Comparison of ENCODE assay signal across 23 cellular contexts in the genomic region with DNA sequence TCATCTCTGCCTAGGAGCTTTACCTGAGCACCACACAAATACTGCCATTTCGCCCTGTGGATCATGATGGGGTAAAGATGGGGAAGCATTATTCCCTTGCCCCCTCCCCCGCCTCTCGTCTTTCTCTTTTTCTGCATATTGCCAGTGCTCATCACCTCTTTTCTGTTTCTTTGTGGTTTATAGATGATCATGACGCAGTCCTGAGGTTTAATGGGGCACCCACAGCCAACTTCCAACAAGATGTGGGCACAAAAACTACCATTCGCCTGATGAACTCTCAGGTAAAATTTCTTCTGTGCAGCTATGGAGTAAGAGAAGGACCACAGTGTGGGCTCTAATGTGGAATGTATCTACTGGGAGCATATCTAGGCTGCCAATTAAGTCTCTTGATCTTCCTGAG.
DNase-seq lines count a peak whose midpoint lies in the region; ATAC-seq, FAIRE-seq and TF ChIP-seq lines count a peak whose summit lies in the region.
"Had no signal": no experiment of that assay in that cellular context is flagged by ENCODE, and none has a peak within 500 bp of the region (broad histone marks: within the 10 kb centered on the region; RNA-seq: fewer than 3 reads in every experiment).

No MANE protein-coding gene starts in this region.

- DNase-seq in CD4-positive, alpha-beta memory T cell = no peak
- no peak for DNase-seq in activated naive CD8-positive, alpha-beta T cell treated with anti-CD3 and anti-CD28 coated beads, Interleukin-2, amount 10 ng/mL, durations not matched to agents 7 days and 5 days
- DNase-seq in natural killer cell (no peak), upper lobe of left lung (no peak), GM19239 (ENCODE audit: insufficient read length, low spot score) (no peak)
- DNase-seq: anterior cingulate cortex; DMS79 treated with DMSO at 0.1 percent for 48 hours; dorsolateral prefrontal cortex; foreskin fibroblast; GOT3; heart right ventricle; KBM-7; mucosa of descending colon; MV-4-11; NCI-H2171; NCI-H526; psoas muscle; RPMI8226; stimulated activated CD4-positive, alpha-beta T cell treated with anti-CD3 and anti-CD28 coated beads, Interleukin-1b, Interleukin-23, amount 100 ng/mL, for 48 hours had no signal

- intact Hi-C loops in CD4-positive, alpha-beta memory T cell (cut with micrococcal nuclease) = no loop called here
- intact Hi-C loops in natural killer cell (cut with micrococcal nuclease) = no loop called here

- ATAC-seq in activated naive CD8-positive, alpha-beta T cell treated with anti-CD3 and anti-CD28 coated beads, Interleukin-2, amount 10 ng/mL, durations not matched to agents 7 days and 5 days (ENCODE audit: low read depth) = no peak
- ATAC-seq in natural killer cell (no peak), upper lobe of left lung (ENCODE audit: low FRiP score in 2 of 2) (no peak), GM21526 (IDR thresholded peaks at IDR 0.05; ENCODE audit: low FRiP score, unreplicated experiment) (no peak)
- ATAC-seq: heart right ventricle, mucosa of descending colon, psoas muscle, SK-N-SH treated with all-trans-retinoic acid at 6 μM for 48 hours had no signal

- peaks cover 39% of the 10 kb centered on the region for H3K36me3 ChIP-seq in CD4-positive, alpha-beta memory T cell (ENCODE audit: insufficient read depth, low read length)
- H3K36me3 ChIP-seq in KOPT-K1 (ENCODE audit: insufficient read depth, low read length) (peaks cover 60% of the 10 kb centered on the region), upper lobe of left lung (peaks cover 0 to 32% (median 2%) of the 10 kb centered on the region in 4 donors)

- POLR2A ChIA-PET in CD4-positive, alpha-beta memory T cell (lab: Charles Lee; ENCODE audit: partially characterized antibody) = interaction anchor here (0.6 to 2.5 kb wide), 4 partner anchors 21 to 115 kb away, joined by 4 to 9 read pairs (median 4); no protein-coding TSS in a partner anchor
- POLR2A ChIA-PET in activated naive CD8-positive, alpha-beta T cell treated with anti-CD3 and anti-CD28 coated beads, Interleukin-2, amount 10 ng/mL, durations not matched to agents 7 days and 5 days (lab: Charles Lee) = interaction anchor here (0.9 to 1.8 kb wide), 2 partner anchors 23 to 25 kb away, joined by 4 to 6 read pairs; no protein-coding TSS in a partner anchor

- H3K4me3 ChIP-seq in CD4-positive, alpha-beta memory T cell (ENCODE audit: low read length in 2 of 2) = no peak overlapping the region
- no peak overlapping the region for H3K4me3 ChIP-seq in upper lobe of left lung
- H3K4me3 ChIP-seq: dorsolateral prefrontal cortex, heart right ventricle, mucosa of descending colon, psoas muscle, thoracic aorta had no signal

- FAIRE-seq in GM19239 (lab: Jason Lieb, UNC) = no peak

- TF ChIP-seq CTCF in natural killer cell (IDR thresholded peaks at IDR 0.05) (no peak), upper lobe of left lung (IDR thresholded peaks at IDR 0.05) (no peak)

- peaks cover 43% of the 10 kb centered on the region for H3K4me1 ChIP-seq in CD4-positive, alpha-beta memory T cell (ENCODE audit: insufficient read depth, low read length)
- peaks cover 0 to 5% (median 2%) of the 10 kb centered on the region in 4 donors for H3K4me1 ChIP-seq in upper lobe of left lung
- H3K4me1 ChIP-seq: psoas muscle had no signal

- H3K27ac Mint-ChIP-seq in CD4-positive, alpha-beta memory T cell = peak overlapping the region; percentile 42 to 84 (median 69)
- H3K27ac Mint-ChIP-seq in activated naive CD8-positive, alpha-beta T cell treated with anti-CD3 and anti-CD28 coated beads, Interleukin-2, amount 10 ng/mL, durations not matched to agents 7 days and 5 days = peak overlapping the region; percentile 49
- H3K27ac Mint-ChIP-seq in natural killer cell = peak overlapping the region; percentile 42 to 62

- CTCF ChIA-PET in CD4-positive, alpha-beta memory T cell (lab: Charles Lee; ENCODE audit: partially characterized antibody) = no interaction called here

- 91 to 94% methylated on average over 5 of the region's 5 CpGs for WGBS in upper lobe of left lung, 2 donors

- H3K27me3 Mint-ChIP-seq in CD4-positive, alpha-beta memory T cell = no peaks in the 10 kb centered on the region
- H3K27me3 Mint-ChIP-seq in activated naive CD8-positive, alpha-beta T cell treated with anti-CD3 and anti-CD28 coated beads, Interleukin-2, amount 10 ng/mL, durations not matched to agents 7 days and 5 days = no peaks in the 10 kb centered on the region
- no peaks in the 10 kb centered on the region for H3K27me3 Mint-ChIP-seq in natural killer cell (ENCODE audit: low read depth in 2 of 2)

- H3K4me1 Mint-ChIP-seq in CD4-positive, alpha-beta memory T cell = peaks cover 40 to 88% (median 62%) of the 10 kb centered on the region in 4 donors
- H3K4me1 Mint-ChIP-seq in activated naive CD8-positive, alpha-beta T cell treated with anti-CD3 and anti-CD28 coated beads, Interleukin-2, amount 10 ng/mL, durations not matched to agents 7 days and 5 days = peaks cover 39% of the 10 kb centered on the region
- H3K4me1 Mint-ChIP-seq in natural killer cell = peaks cover 54 to 69% of the 10 kb centered on the region in 2 donors

- no peaks in the 10 kb centered on the region for H3K9me3 ChIP-seq in CD4-positive, alpha-beta memory T cell (ENCODE audit: control insufficient read depth in 1 of 2, low read length in 2 of 2)
- H3K9me3 ChIP-seq in KOPT-K1 (ENCODE audit: insufficient read depth, low read length, poor library complexity, severe bottlenecking) (peaks cover 23% of the 10 kb centered on the region), upper lobe of left lung (peaks cover 0 to 9% (median under 1%) of the 10 kb centered on the region in 4 donors)

- no peak for TF ChIP-seq POLR2A in upper lobe of left lung (IDR thresholded peaks at IDR 0.05)

- no peak for TF ChIP-seq EP300 in upper lobe of left lung (IDR thresholded peaks at IDR 0.05)

- peaks cover 89 to 90% of the 10 kb centered on the region in 2 donors for H3K36me3 Mint-ChIP-seq in CD4-positive, alpha-beta memory T cell
- peaks cover 94% of the 10 kb centered on the region for H3K36me3 Mint-ChIP-seq in activated naive CD8-positive, alpha-beta T cell treated with anti-CD3 and anti-CD28 coated beads, Interleukin-2, amount 10 ng/mL, durations not matched to agents 7 days and 5 days
- peaks cover 37% of the 10 kb centered on the region for H3K36me3 Mint-ChIP-seq in natural killer cell

- no peak overlapping the region for H3K27ac ChIP-seq in CD4-positive, alpha-beta memory T cell (ENCODE audit: low read depth, low read length)
- H3K27ac ChIP-seq in KOPT-K1 (ENCODE audit: low read depth, low read length, poor library complexity, severe bottlenecking) = peak overlapping the region; percentile 18
- no peak overlapping the region for H3K27ac ChIP-seq in upper lobe of left lung
- H3K27ac ChIP-seq: dorsolateral prefrontal cortex, heart right ventricle, psoas muscle, thoracic aorta had no signal

- H3K27me3 ChIP-seq in CD4-positive, alpha-beta memory T cell (ENCODE audit: insufficient read depth, low read length) = no peaks in the 10 kb centered on the region
- no peaks in the 10 kb centered on the region for H3K27me3 ChIP-seq in upper lobe of left lung
- H3K27me3 ChIP-seq: dorsolateral prefrontal cortex, heart right ventricle had no signal

- peaks cover 3 to 36% (median 28%) of the 10 kb centered on the region in 8 donors for H3K9me3 Mint-ChIP-seq in CD4-positive, alpha-beta memory T cell
- H3K9me3 Mint-ChIP-seq in activated naive CD8-positive, alpha-beta T cell treated with anti-CD3 and anti-CD28 coated beads, Interleukin-2, amount 10 ng/mL, durations not matched to agents 7 days and 5 days = peaks cover 19% of the 10 kb centered on the region
- H3K9me3 Mint-ChIP-seq in natural killer cell = peaks cover 4 to 5% of the 10 kb centered on the region in 2 donors

- peak overlapping the region in 4 of 8 donors; percentile 25 to 58 (median 42) for H3K4me3 Mint-ChIP-seq in CD4-positive, alpha-beta memory T cell
- H3K4me3 Mint-ChIP-seq in activated naive CD8-positive, alpha-beta T cell treated with anti-CD3 and anti-CD28 coated beads, Interleukin-2, amount 10 ng/mL, durations not matched to agents 7 days and 5 days = peak overlapping the region; percentile 8
- H3K4me3 Mint-ChIP-seq in natural killer cell = no peak overlapping the region
